Comparison of ENCODE assay signal across 1 cellular context in the genomic region with DNA sequence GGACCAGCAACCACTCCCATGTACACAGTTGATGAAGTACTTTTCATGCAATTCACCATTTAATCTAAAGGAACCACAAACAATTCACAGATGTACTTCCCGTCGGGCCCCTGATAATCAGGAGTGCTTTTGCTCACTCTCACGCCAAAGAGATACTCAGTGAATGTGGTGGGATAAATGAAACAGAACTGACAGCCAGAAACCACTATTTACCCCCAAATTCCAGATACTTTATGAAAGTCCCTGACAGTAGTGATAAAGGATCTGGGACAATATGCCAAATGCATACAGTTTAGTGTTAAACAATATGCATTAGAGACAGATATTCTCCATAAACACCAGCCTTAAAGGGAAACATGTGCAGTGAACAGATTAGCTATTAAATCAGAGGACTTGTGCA.
TF ChIP-seq lines count a peak whose summit lies in the region.

No MANE protein-coding gene starts in this region.

TF ChIP-seq in WTC11, 78 proteins besides CTCF, POLR2A, EP300 and RAD21 (continued from another document):
- TF ChIP-seq, protein P1, sequence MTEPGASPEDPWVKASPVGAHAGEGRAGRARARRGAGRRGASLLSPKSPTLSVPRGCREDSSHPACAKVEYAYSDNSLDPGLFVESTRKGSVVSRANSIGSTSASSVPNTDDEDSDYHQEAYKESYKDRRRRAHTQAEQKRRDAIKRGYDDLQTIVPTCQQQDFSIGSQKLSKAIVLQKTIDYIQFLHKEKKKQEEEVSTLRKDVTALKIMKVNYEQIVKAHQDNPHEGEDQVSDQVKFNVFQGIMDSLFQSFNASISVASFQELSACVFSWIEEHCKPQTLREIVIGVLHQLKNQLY (CRISPR knock-in tag; IDR thresholded peaks at IDR 0.05): no peak
- TF ChIP-seq, protein P2, sequence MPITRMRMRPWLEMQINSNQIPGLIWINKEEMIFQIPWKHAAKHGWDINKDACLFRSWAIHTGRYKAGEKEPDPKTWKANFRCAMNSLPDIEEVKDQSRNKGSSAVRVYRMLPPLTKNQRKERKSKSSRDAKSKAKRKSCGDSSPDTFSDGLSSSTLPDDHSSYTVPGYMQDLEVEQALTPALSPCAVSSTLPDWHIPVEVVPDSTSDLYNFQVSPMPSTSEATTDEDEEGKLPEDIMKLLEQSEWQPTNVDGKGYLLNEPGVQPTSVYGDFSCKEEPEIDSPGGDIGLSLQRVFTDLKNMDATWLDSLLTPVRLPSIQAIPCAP (CRISPR knock-in tag; IDR thresholded peaks at IDR 0.05): no peak
- TF ChIP-seq GABPB1 (CRISPR knock-in tag; IDR thresholded peaks at IDR 0.05): no peak
- no peak for TF ChIP-seq NFYB (CRISPR knock-in tag; conservative IDR thresholded peaks at IDR 0.05; ENCODE audit: low read depth)
- TF ChIP-seq MYBL2 (CRISPR knock-in tag; IDR thresholded peaks at IDR 0.05): no peak
- TF ChIP-seq ZNF396 (CRISPR knock-in tag; IDR thresholded peaks at IDR 0.05; ENCODE audit: borderline replicate concordance): no peak
- no peak for TF ChIP-seq GRHL2 (CRISPR knock-in tag; IDR thresholded peaks at IDR 0.05; ENCODE audit: insufficient replicate concordance, severe bottlenecking)
- TF ChIP-seq, protein P3, sequence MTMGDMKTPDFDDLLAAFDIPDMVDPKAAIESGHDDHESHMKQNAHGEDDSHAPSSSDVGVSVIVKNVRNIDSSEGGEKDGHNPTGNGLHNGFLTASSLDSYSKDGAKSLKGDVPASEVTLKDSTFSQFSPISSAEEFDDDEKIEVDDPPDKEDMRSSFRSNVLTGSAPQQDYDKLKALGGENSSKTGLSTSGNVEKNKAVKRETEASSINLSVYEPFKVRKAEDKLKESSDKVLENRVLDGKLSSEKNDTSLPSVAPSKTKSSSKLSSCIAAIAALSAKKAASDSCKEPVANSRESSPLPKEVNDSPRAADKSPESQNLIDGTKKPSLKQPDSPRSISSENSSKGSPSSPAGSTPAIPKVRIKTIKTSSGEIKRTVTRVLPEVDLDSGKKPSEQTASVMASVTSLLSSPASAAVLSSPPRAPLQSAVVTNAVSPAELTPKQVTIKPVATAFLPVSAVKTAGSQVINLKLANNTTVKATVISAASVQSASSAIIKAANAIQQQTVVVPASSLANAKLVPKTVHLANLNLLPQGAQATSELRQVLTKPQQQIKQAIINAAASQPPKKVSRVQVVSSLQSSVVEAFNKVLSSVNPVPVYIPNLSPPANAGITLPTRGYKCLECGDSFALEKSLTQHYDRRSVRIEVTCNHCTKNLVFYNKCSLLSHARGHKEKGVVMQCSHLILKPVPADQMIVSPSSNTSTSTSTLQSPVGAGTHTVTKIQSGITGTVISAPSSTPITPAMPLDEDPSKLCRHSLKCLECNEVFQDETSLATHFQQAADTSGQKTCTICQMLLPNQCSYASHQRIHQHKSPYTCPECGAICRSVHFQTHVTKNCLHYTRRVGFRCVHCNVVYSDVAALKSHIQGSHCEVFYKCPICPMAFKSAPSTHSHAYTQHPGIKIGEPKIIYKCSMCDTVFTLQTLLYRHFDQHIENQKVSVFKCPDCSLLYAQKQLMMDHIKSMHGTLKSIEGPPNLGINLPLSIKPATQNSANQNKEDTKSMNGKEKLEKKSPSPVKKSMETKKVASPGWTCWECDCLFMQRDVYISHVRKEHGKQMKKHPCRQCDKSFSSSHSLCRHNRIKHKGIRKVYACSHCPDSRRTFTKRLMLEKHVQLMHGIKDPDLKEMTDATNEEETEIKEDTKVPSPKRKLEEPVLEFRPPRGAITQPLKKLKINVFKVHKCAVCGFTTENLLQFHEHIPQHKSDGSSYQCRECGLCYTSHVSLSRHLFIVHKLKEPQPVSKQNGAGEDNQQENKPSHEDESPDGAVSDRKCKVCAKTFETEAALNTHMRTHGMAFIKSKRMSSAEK (CRISPR knock-in tag; IDR thresholded peaks at IDR 0.05; ENCODE audit: borderline replicate concordance): no peak
- TF ChIP-seq, protein P4, sequence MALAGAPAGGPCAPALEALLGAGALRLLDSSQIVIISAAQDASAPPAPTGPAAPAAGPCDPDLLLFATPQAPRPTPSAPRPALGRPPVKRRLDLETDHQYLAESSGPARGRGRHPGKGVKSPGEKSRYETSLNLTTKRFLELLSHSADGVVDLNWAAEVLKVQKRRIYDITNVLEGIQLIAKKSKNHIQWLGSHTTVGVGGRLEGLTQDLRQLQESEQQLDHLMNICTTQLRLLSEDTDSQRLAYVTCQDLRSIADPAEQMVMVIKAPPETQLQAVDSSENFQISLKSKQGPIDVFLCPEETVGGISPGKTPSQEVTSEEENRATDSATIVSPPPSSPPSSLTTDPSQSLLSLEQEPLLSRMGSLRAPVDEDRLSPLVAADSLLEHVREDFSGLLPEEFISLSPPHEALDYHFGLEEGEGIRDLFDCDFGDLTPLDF (CRISPR knock-in tag; IDR thresholded peaks at IDR 0.05): no peak
- no peak for TF ChIP-seq CREM (CRISPR knock-in tag; IDR thresholded peaks at IDR 0.05)
